1 cellular context compared by ENCODE assay signal in the genomic region with DNA sequence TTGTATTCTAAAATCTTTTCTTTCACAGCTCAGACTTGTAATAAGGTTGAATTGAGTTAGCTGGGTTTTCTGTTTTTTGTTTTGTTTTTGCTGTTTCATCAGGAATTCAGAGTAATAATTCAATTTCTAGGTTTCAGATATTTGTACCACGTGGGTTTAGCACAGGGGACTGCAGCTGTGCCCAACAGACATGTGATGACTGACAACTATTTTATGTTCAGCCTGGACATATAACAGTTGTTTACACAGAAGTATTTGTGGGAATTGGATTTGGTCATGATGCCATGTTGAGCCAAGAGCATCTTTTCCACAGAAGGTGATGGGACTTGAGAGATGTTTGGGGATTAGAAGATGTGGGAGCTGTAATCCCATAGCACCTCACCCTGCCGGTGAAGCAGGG.
TF ChIP-seq lines count a peak whose summit lies in the region.

No MANE protein-coding gene starts in this region.

TF ChIP-seq in HepG2, 621 proteins besides CTCF, POLR2A, EP300 and RAD21:
- TF ChIP-seq, protein P1, sequence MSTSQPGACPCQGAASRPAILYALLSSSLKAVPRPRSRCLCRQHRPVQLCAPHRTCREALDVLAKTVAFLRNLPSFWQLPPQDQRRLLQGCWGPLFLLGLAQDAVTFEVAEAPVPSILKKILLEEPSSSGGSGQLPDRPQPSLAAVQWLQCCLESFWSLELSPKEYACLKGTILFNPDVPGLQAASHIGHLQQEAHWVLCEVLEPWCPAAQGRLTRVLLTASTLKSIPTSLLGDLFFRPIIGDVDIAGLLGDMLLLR (CRISPR knock-in tag; IDR thresholded peaks at IDR 0.05), result no peak
- no peak for TF ChIP-seq SNAI1 (CRISPR knock-in tag; IDR thresholded peaks at IDR 0.05; ENCODE audit: borderline replicate concordance)
- no peak for TF ChIP-seq MLLT10 (CRISPR knock-in tag; IDR thresholded peaks at IDR 0.05)
- TF ChIP-seq LCORL (IDR thresholded peaks at IDR 0.05), result no peak
- TF ChIP-seq LCORL (CRISPR knock-in tag; IDR thresholded peaks at IDR 0.05), result no peak
- no peak for TF ChIP-seq ZNF784 (CRISPR knock-in tag; IDR thresholded peaks at IDR 0.05; ENCODE audit: borderline replicate concordance)
- TF ChIP-seq SOX5 (CRISPR knock-in tag; IDR thresholded peaks at IDR 0.05; ENCODE audit: borderline replicate concordance), result no peak
- TF ChIP-seq, protein P2, sequence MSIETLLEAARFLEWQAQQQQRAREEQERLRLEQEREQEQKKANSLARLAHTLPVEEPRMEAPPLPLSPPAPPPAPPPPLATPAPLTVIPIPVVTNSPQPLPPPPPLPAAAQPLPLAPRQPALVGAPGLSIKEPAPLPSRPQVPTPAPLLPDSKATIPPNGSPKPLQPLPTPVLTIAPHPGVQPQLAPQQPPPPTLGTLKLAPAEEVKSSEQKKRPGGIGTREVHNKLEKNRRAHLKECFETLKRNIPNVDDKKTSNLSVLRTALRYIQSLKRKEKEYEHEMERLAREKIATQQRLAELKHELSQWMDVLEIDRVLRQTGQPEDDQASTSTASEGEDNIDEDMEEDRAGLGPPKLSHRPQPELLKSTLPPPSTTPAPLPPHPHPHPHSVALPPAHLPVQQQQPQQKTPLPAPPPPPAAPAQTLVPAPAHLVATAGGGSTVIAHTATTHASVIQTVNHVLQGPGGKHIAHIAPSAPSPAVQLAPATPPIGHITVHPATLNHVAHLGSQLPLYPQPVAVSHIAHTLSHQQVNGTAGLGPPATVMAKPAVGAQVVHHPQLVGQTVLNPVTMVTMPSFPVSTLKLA (IDR thresholded peaks at IDR 0.05), result peak; percentile 84
- TF ChIP-seq THAP9 (CRISPR knock-in tag; IDR thresholded peaks at IDR 0.05; ENCODE audit: borderline replicate concordance), result no peak
